ENCODE assay signal across 13 cellular contexts in the genomic region with DNA sequence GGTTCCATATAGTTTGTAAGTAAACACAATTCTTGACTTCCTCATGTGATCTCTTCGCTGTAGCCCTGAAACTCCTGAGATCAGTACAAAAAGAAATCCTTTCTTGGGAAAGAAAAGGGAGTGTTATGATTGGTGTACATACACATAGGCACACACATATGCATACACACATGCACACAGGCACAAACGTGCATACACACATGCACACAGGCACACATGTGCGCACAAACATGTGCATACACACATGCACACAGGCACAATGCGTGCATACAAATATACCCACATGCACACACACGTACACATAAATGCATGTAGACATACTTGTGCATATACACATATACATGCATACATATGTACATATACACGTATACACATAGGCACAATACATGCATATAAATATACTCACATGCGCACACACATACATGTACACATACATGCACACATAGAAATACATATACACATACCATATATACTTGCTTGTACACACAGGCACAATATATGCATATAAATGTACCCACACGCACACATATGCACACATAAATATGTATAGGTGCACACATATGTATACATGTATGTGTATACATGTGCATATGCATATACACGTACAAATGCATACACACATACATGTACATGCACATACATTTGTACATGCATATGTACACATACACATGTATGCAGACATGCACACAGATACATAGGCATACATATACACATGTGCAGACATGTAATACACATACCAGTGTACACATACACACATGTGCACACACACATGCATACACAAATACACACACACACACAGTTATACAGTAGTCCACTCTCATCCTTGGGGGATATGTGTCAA. TPM values are rescaled to one million over a fixed set of nuclear protein-coding genes. Genes with fewer than 3 reads are reported as not detected.
A peak's percentile ranks its signal among the peaks of the same experiment; 100 is the strongest.
DNase-seq lines count a peak whose midpoint lies in the region; ATAC-seq, FAIRE-seq and TF ChIP-seq lines count a peak whose summit lies in the region.
"Had no signal": no experiment of that assay in that cellular context is flagged by ENCODE, and none has a peak within 500 bp of the region (broad histone marks: within the 10 kb centered on the region; RNA-seq: fewer than 3 reads in every experiment).

No MANE protein-coding gene starts in this region.

- ATAC-seq in HepG2, result no peak
- ATAC-seq in right lobe of liver, result no peak
- ATAC-seq in memory B cell (ENCODE audit: low read depth), result no peak
- ATAC-seq in GM18505 (IDR thresholded peaks at IDR 0.05; ENCODE audit: unreplicated experiment), result no peak
- ATAC-seq in PC-3, result no peak
- ATAC-seq: foreskin keratinocyte had no signal

- TF ChIP-seq CTCF in HepG2 (CRISPR knock-in tag; IDR thresholded peaks at IDR 0.05) (no peak), right lobe of liver (IDR thresholded peaks at IDR 0.05) (no peak), SU-DHL-6 (IDR thresholded peaks at IDR 0.05; ENCODE audit: insufficient read depth, low read length, poor library complexity, severe bottlenecking) (no peak), PC-3 (conservative IDR thresholded peaks at IDR 0.05; ENCODE audit: low read depth, low read length) (no peak)

- H3K9me3 ChIP-seq in HepG2 (ENCODE audit: low read length) (no peaks in the 10 kb centered on the region), right lobe of liver (no peaks in the 10 kb centered on the region), SU-DHL-6 (ENCODE audit: insufficient read depth, low read length) (no peaks in the 10 kb centered on the region), PC-3 (ENCODE audit: low read length) (no peaks in the 10 kb centered on the region)
- H3K9me3 ChIP-seq: thyroid gland had no signal

- H3K36me3 ChIP-seq in HepG2 (replicated peaks in 1 of 2; ENCODE audit: control insufficient read depth in 1 of 2, insufficient read depth in 2 of 2, low read length in 2 of 2), result peaks cover 18 to 44% of the 10 kb centered on the region in 2 experiments; a peak in 4 of 5 replicates
- H3K36me3 ChIP-seq in right lobe of liver, result no peaks in the 10 kb centered on the region
- no peaks in the 10 kb centered on the region for H3K36me3 ChIP-seq in SU-DHL-6 (ENCODE audit: low read length)
- peaks cover 16% of the 10 kb centered on the region for H3K36me3 ChIP-seq in PC-3 (ENCODE audit: low read depth, low read length)
- H3K36me3 ChIP-seq: thyroid gland had no signal

- H3K4me3 ChIP-seq in HepG2 (replicated peaks in 1 of 3; ENCODE audit: insufficient read depth in 1 of 3, low read depth in 2 of 3, low read length in 3 of 3), result no peak overlapping the region
- H3K4me3 ChIP-seq in right lobe of liver, result no peak overlapping the region
- H3K4me3 ChIP-seq in SU-DHL-6 (ENCODE audit: insufficient read depth, low read length, poor library complexity, severe bottlenecking), result no peak overlapping the region
- H3K4me3 ChIP-seq in PC-3 (ENCODE audit: low read length), result no peak overlapping the region
- H3K4me3 ChIP-seq: thyroid gland had no signal

- peaks cover 60% of the 10 kb centered on the region for H3K4me1 Mint-ChIP-seq in memory B cell

- no peak for FAIRE-seq in HepG2 (lab: Jason Lieb, UNC)

- no peaks in the 10 kb centered on the region for H3K9me3 Mint-ChIP-seq in memory B cell

- POLR2A ChIA-PET in HepG2 (lab: Yijun Ruan, JAX), result interaction anchor here (1.2 to 1.4 kb wide), 2 partner anchors 10 to 19 kb away, joined by 3 read pairs; no protein-coding TSS in a partner anchor
- POLR2A ChIA-PET in PC-3 (lab: Charles Lee; ENCODE audit: unreplicated experiment), result no interaction called here

- TF ChIP-seq EP300 in HepG2 (IDR thresholded peaks at IDR 0.05; ENCODE audit: low read depth in 2 of 2, low read length in 2 of 2) (no peak), HepG2 (CRISPR knock-in tag; IDR thresholded peaks at IDR 0.05; ENCODE audit: borderline replicate concordance) (no peak)

- H2AFZ ChIP-seq in HepG2 (ENCODE audit: low read length), result no peak overlapping the region
- H2AFZ ChIP-seq in SU-DHL-6 (ENCODE audit: low read depth, low read length, severe bottlenecking), result no peak overlapping the region
- H2AFZ ChIP-seq in PC-3 (ENCODE audit: low read length), result no peak overlapping the region

- 0 out of 4 replicates have a peak, but pooled peaks of 1 of the 2 experiments have one; percentile 16 for TF ChIP-seq POLR2A in HepG2 (IDR thresholded peaks at IDR 0.05; ENCODE audit: insufficient read depth in 1 of 2, low read depth in 2 of 2, low read length in 2 of 2)
- no peak for TF ChIP-seq POLR2A in right lobe of liver (IDR thresholded peaks at IDR 0.05)
- no peak for TF ChIP-seq POLR2A in GM18505 (IDR thresholded peaks at IDR 0.05; ENCODE audit: borderline replicate concordance, extremely low read depth, insufficient read depth, insufficient read length)

- in situ Hi-C loops in HepG2 (cut with HindIII; ENCODE audit: extremely low pct_ligation_motif_present, low pct_unique_long_range_greater_than_20kb), result no loop called here

- TF ChIP-seq RAD21 in HepG2 (CRISPR knock-in tag; IDR thresholded peaks at IDR 0.05), result no peak

- CTCF ChIA-PET in HepG2 (lab: Yijun Ruan, JAX; ENCODE audit: low intra/inter-chr PET ratio, low total read pairs), result no interaction called here
- CTCF ChIA-PET in PC-3 (lab: Charles Lee), result no interaction called here

- DNase-seq in HepG2 (ENCODE audit: low spot score), result no peak
- no peak for DNase-seq in right lobe of liver
- no peak for DNase-seq in memory B cell (ENCODE audit: low spot score in 2 of 2)
- DNase-seq in PC-3, result no peak
- no peak for DNase-seq in NCI-H1694 (lab: John Stamatoyannopoulos, UW)
- no peak for DNase-seq in NCI-H1092 (lab: John Stamatoyannopoulos, UW)
- DNase-seq: AML-193, foreskin keratinocyte, NCI-H146, NCI-H510A treated with DMSO at 0.1 percent for 48 hours, thyroid gland had no signal

- WGBS in HepG2 (ENCODE audit: low lambda C conversion rate), result 96% methylated on average over 9 of the region's 9 CpGs
- WGBS in right lobe of liver (ENCODE audit: insufficient coverage, low coverage, low lambda C conversion rate, missing lambda C conversion rate), result 78% methylated on average over 7 of the region's 9 CpGs

- peaks cover 19% of the 10 kb centered on the region for H3F3A ChIP-seq in SU-DHL-6 (ENCODE audit: insufficient read depth)
- no peaks in the 10 kb centered on the region for H3F3A ChIP-seq in PC-3 (ENCODE audit: low read length, unreplicated experiment)

- peaks cover 98% of the 10 kb centered on the region for H3K79me2 ChIP-seq in HepG2 (ENCODE audit: insufficient read depth, low read length)
- H3K79me2 ChIP-seq in SU-DHL-6 (ENCODE audit: insufficient read depth, low read length), result peaks cover 51% of the 10 kb centered on the region
- H3K79me2 ChIP-seq in PC-3 (ENCODE audit: low read length), result peaks cover 99% of the 10 kb centered on the region

- H3K4me2 ChIP-seq in HepG2 (ENCODE audit: low read depth, low read length) (no peak overlapping the region), SU-DHL-6 (ENCODE audit: low read depth, low read length, poor library complexity, severe bottlenecking) (peak overlapping the region; percentile 57), PC-3 (ENCODE audit: low read length) (no peak overlapping the region)

- H3K9ac ChIP-seq in HepG2 (ENCODE audit: insufficient read depth, low read depth, low read length) (no peak overlapping the region), SU-DHL-6 (ENCODE audit: low read length) (no peak overlapping the region), PC-3 (ENCODE audit: low read length) (no peak overlapping the region)

- H4K20me1 ChIP-seq in HepG2 (ENCODE audit: insufficient read depth, low read length) (peaks cover 93% of the 10 kb centered on the region), SU-DHL-6 (ENCODE audit: low read depth, low read length) (no peaks in the 10 kb centered on the region), PC-3 (ENCODE audit: low read length) (peaks cover 62% of the 10 kb centered on the region)

- H3K9me2 ChIP-seq in SU-DHL-6 (replicated peaks; ENCODE audit: insufficient read depth, low read length) (no peaks in the 10 kb centered on the region), PC-3 (replicated peaks; ENCODE audit: low read length) (no peaks in the 10 kb centered on the region)

- no peaks in the 10 kb centered on the region for H3K27me3 Mint-ChIP-seq in memory B cell

- peaks cover 77% of the 10 kb centered on the region for H3K4me1 ChIP-seq in HepG2 (ENCODE audit: insufficient read depth, low read length)
- H3K4me1 ChIP-seq in right lobe of liver, result peaks cover 0 to 36% (median 17%) of the 10 kb centered on the region in 4 donors
- no peaks in the 10 kb centered on the region for H3K4me1 ChIP-seq in PC-3 (ENCODE audit: insufficient read depth, low read length)
- H3K4me1 ChIP-seq: foreskin keratinocyte had no signal

- peak overlapping the region; percentile 66 for H3K4me3 Mint-ChIP-seq in memory B cell

- intact Hi-C loops in HepG2 (cut with micrococcal nuclease; ENCODE audit: unreplicated experiment) (no loop called here), right lobe of liver (cut with DNase I) (no loop called here), PC-3 (cut with micrococcal nuclease) (no loop called here)

- H3K27me3 ChIP-seq in HepG2 (ENCODE audit: control insufficient read depth in 1 of 2, insufficient read depth in 2 of 2, low read length in 2 of 2), result no peaks in the 10 kb centered on the region
- H3K27me3 ChIP-seq in right lobe of liver, result no peaks in the 10 kb centered on the region
- no peaks in the 10 kb centered on the region for H3K27me3 ChIP-seq in SU-DHL-6 (ENCODE audit: low read length)
- H3K27me3 ChIP-seq in PC-3 (ENCODE audit: low read length), result no peaks in the 10 kb centered on the region
- H3K27me3 ChIP-seq: foreskin keratinocyte, thyroid gland had no signal

- no peak overlapping the region for H3K27ac ChIP-seq in HepG2 (ENCODE audit: extremely low read length, insufficient read depth, low read length)
- no peak overlapping the region for H3K27ac ChIP-seq in right lobe of liver
- H3K27ac ChIP-seq in SU-DHL-6 (ENCODE audit: low read depth, low read length), result peak overlapping the region; percentile 84
- no peak overlapping the region for H3K27ac ChIP-seq in PC-3 (ENCODE audit: low read length)
- H3K27ac ChIP-seq: foreskin keratinocyte, thyroid gland had no signal

- H3K36me3 Mint-ChIP-seq in memory B cell, result peaks cover 10% of the 10 kb centered on the region

- H3K27ac Mint-ChIP-seq in memory B cell, result peak overlapping the region; percentile 91

- BruUV-seq in HepG2 (replicated peaks; lab: Mats Ljungman, UMichigan) (no TSS peak), PC-3 (replicated peaks; lab: Mats Ljungman, UMichigan) (no TSS peak)

RNA-seq across cellular contexts. Expression of a gene that starts 26.4 kb away (rescaled TPM):
- total RNA-seq in HepG2 (2016; rRNA removed; fragmentation: Illumina TruSeq; extraction: Trizol) (10.9 and 21.7 TPM in 2 replicates), right lobe of liver (10 to 100 TPM; 12.2 to 23.0 (median 16.5) TPM), PC-3 (2014; rRNA removed) (25.7 and 43.7 TPM in 2 replicates)
- 3.5 and 4.6 TPM in 2 replicates for total RNA-seq in HepG2 (2016; cell fraction: cytosol; rRNA removed; fragmentation: Illumina TruSeq; extraction: Trizol; ENCODE audit: low read depth)
- 11.5 and 15.7 TPM in 2 replicates for total RNA-seq in HepG2 (2016; cell fraction: insoluble cytoplasmic fraction; rRNA removed; fragmentation: Illumina TruSeq; extraction: Trizol)
- total RNA-seq in HepG2 (2016; cell fraction: membrane; rRNA removed; fragmentation: Illumina TruSeq; extraction: Trizol), result 13.0 and 15.9 TPM in 2 replicates
- 23.3 and 29.3 TPM in 2 replicates for total RNA-seq in HepG2 (2016; cell fraction: nucleus; rRNA removed; fragmentation: Illumina TruSeq; extraction: Trizol)
- polyA plus RNA-seq in HepG2 (2011; rRNA removed), result 18.1 and 22.0 TPM in 2 replicates
- polyA plus RNA-seq in HepG2 (2011; cell fraction: cytosol; rRNA removed), result 17.3 and 20.7 TPM in 2 replicates
- 77.4 and 83.2 TPM in 2 replicates for polyA plus RNA-seq in HepG2 (2011; cell fraction: nucleus; rRNA removed)
- polyA plus RNA-seq in HepG2 (2012), result 74.4 and 83.5 TPM in 2 replicates
- polyA plus RNA-seq in HepG2 (2016; cell fraction: cytosol; fragmentation: Illumina TruSeq; extraction: Trizol; ENCODE audit: low read depth), result 3.4 and 3.8 TPM in 2 replicates
- 29.7 and 48.6 TPM in 2 replicates for polyA plus RNA-seq in HepG2 (2016; cell fraction: insoluble cytoplasmic fraction; fragmentation: Illumina TruSeq; extraction: Trizol; ENCODE audit: low read depth)
- 14.8 and 16.9 TPM in 2 replicates for polyA plus RNA-seq in HepG2 (2016; cell fraction: membrane; fragmentation: Illumina TruSeq; extraction: Trizol; ENCODE audit: low read depth)
- polyA plus RNA-seq in HepG2 (2016; cell fraction: nucleus; fragmentation: Illumina TruSeq; extraction: Trizol; ENCODE audit: insufficient read depth, low read depth), result 51.1 and 51.2 TPM in 2 replicates
- polyA minus RNA-seq in HepG2 (2011; rRNA and poly(A)+ RNA removed; ENCODE audit: low replicate concordance), result 16.6 and 71.5 TPM in 2 replicates
- 60.8 and 68.8 TPM in 2 replicates for polyA minus RNA-seq in HepG2 (2011; cell fraction: cytosol; rRNA and poly(A)+ RNA removed)
- polyA minus RNA-seq in HepG2 (2011; cell fraction: nucleus; rRNA and poly(A)+ RNA removed), result 61.9 and 63.1 TPM in 2 replicates
